In the genomic region with DNA sequence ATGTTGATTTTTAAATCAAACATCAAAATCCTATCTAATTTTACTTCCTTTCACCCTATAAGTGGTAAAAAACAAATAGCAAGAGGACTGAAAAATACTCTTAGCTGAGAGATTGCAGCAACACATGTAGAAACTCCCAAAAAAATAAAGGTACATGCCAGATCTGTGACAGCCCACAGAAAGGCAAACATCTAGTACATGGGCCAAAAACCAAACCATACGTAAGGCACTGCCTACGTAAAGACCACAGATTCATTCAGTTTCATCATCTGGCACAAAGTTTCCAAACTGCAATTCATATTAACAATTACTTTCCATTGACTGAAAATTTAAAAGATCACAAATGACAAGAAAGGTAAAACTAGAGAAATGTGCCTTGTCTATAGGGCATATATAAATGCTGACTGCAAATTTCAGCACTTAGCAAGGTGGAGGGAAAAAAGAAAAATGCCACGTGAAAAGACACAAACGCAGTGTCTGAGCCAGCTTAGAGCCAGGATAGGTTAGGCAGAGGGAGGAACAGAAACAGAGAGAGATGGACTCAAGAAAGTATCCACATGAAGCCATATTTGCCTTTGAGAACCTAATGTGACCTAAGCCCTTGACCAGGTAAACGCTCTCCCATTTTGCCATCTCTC, we compare ENCODE assay signal across 24 cellular contexts.
DNase-seq lines count a peak whose midpoint lies in the region; TF ChIP-seq lines count a peak whose summit lies in the region.
"Had no signal": no experiment of that assay in that cellular context is flagged by ENCODE, and none has a peak within 500 bp of the region (broad histone marks: within the 10 kb centered on the region; RNA-seq: fewer than 3 reads in every experiment).

No MANE protein-coding gene starts in this region.

- intact Hi-C loops in activated naive CD4-positive, alpha-beta T cell treated with anti-CD3 and anti-CD28 coated beads for 36 hours (cut with micrococcal nuclease) = no loop called here
- intact Hi-C loops in uterus (cut with DNase I; ENCODE audit: low total_unique reads) = no loop called here

- no peak for DNase-seq in activated naive CD4-positive, alpha-beta T cell treated with anti-CD3 and anti-CD28 coated beads for 36 hours
- DNase-seq in activated naive CD4-positive, alpha-beta T cell (lab: John Stamatoyannopoulos, UW) = no peak
- no peak for DNase-seq in glutamatergic neuron
- DNase-seq in superior temporal gyrus (ENCODE audit: extremely low spot score) = peak; percentile 43
- no peak for DNase-seq in uterus
- DNase-seq in NCI-H524 treated with DMSO at 0.1 percent for 48 hours (lab: John Stamatoyannopoulos, UW) = no peak
- DNase-seq in activated gamma-delta T cell treated with Interleukin-2 at 50 U/mL for 16 hours = no peak
- DNase-seq: ACHN; activated CD4-positive, alpha-beta T cell treated with anti-CD3 and anti-CD28 coated beads, Interleukin-2, amount 50 U/mL, for 48 hours; C1 segment of cervical spinal cord; DMS79 treated with DMSO at 0.1 percent for 48 hours; heart right ventricle; left colon; NCI-H1417 treated with DMSO at 0.1 percent for 48 hours; NCI-H2081 treated with DMSO at 0.1 percent for 48 hours; retina; WERI-Rb-1 had no signal

- no peaks in the 10 kb centered on the region for H3K9me3 ChIP-seq in uterus
- H3K9me3 ChIP-seq: heart right ventricle had no signal

- H3K27me3 ChIP-seq in uterus = no peaks in the 10 kb centered on the region
- H3K27me3 ChIP-seq: cardiac muscle cell, heart right ventricle had no signal

- TF ChIP-seq CTCF in brain (conservative IDR thresholded peaks at IDR 0.05) = no peak
- no peak for TF ChIP-seq CTCF in glutamatergic neuron (IDR thresholded peaks at IDR 0.05; ENCODE audit: partially characterized antibody, unreplicated experiment)
- TF ChIP-seq CTCF in uterus (IDR thresholded peaks at IDR 0.05) = no peak

- no peaks in the 10 kb centered on the region for H3K27me3 Mint-ChIP-seq in activated naive CD4-positive, alpha-beta T cell treated with anti-CD3 and anti-CD28 coated beads for 36 hours (ENCODE audit: low read depth)
- H3K27me3 Mint-ChIP-seq in brain = no peaks in the 10 kb centered on the region
- H3K27me3 Mint-ChIP-seq in glutamatergic neuron (ENCODE audit: unreplicated experiment) = peaks cover 6% of the 10 kb centered on the region
- H3K27me3 Mint-ChIP-seq: memory B cell had no signal

- no peaks in the 10 kb centered on the region for H3K36me3 ChIP-seq in uterus
- H3K36me3 ChIP-seq: cardiac muscle cell, heart right ventricle, WERI-Rb-1 had no signal

- H3K4me1 Mint-ChIP-seq in activated naive CD4-positive, alpha-beta T cell treated with anti-CD3 and anti-CD28 coated beads for 36 hours (ENCODE audit: low read depth) = peaks cover 36% of the 10 kb centered on the region
- H3K4me1 Mint-ChIP-seq in brain (peaks cover 82% of the 10 kb centered on the region), glutamatergic neuron (ENCODE audit: low read depth, unreplicated experiment) (peaks cover 78% of the 10 kb centered on the region)

- peaks cover 6% of the 10 kb centered on the region for H3K36me3 Mint-ChIP-seq in activated naive CD4-positive, alpha-beta T cell treated with anti-CD3 and anti-CD28 coated beads for 36 hours (ENCODE audit: low read depth)
- H3K36me3 Mint-ChIP-seq in brain (peaks cover 39% of the 10 kb centered on the region), glutamatergic neuron (ENCODE audit: unreplicated experiment) (no peaks in the 10 kb centered on the region)
- H3K36me3 Mint-ChIP-seq: stimulated activated effector memory CD8-positive, alpha-beta T cell treated with anti-CD3 and anti-CD28 coated beads, Interleukin-12 subunit alpha, Interleukin-12 subunit beta, amount 100 ng/mL, for 72 hours had no signal

- no peak for TF ChIP-seq POLR2A in uterus (IDR thresholded peaks at IDR 0.05)

- H3K4me3 Mint-ChIP-seq in activated naive CD4-positive, alpha-beta T cell treated with anti-CD3 and anti-CD28 coated beads for 36 hours = no peak overlapping the region
- H3K4me3 Mint-ChIP-seq in brain = no peak overlapping the region
- H3K4me3 Mint-ChIP-seq in glutamatergic neuron (ENCODE audit: unreplicated experiment) = no peak overlapping the region
- H3K4me3 Mint-ChIP-seq: GM23338; memory B cell; stimulated activated effector memory CD8-positive, alpha-beta T cell treated with anti-CD3 and anti-CD28 coated beads, Interleukin-12 subunit alpha, Interleukin-12 subunit beta, amount 100 ng/mL, for 72 hours had no signal

- H3K27ac Mint-ChIP-seq in activated naive CD4-positive, alpha-beta T cell treated with anti-CD3 and anti-CD28 coated beads for 36 hours = peak overlapping the region; percentile 19
- H3K27ac Mint-ChIP-seq in brain (peak overlapping the region in 4 of 5 experiments; percentile 61 to 94 (median 76)), glutamatergic neuron (ENCODE audit: unreplicated experiment) (peak overlapping the region; percentile 54)
- H3K27ac Mint-ChIP-seq: GM23338, memory B cell had no signal

- CTCF ChIA-PET in activated naive CD4-positive, alpha-beta T cell treated with anti-CD3 and anti-CD28 coated beads for 36 hours (lab: Charles Lee) = no interaction called here

- peak overlapping the region in 1 of 2 donors; percentile 74 for H3K27ac ChIP-seq in uterus
- H3K27ac ChIP-seq: cardiac muscle cell, heart right ventricle had no signal

- no peak overlapping the region for H3K4me3 ChIP-seq in uterus
- H3K4me3 ChIP-seq: cardiac muscle cell, GM23338, heart right ventricle, K562, smooth muscle cell had no signal

- no peaks in the 10 kb centered on the region for H3K9me3 Mint-ChIP-seq in activated naive CD4-positive, alpha-beta T cell treated with anti-CD3 and anti-CD28 coated beads for 36 hours
- H3K9me3 Mint-ChIP-seq in brain = no peaks in the 10 kb centered on the region
- peaks cover 8% of the 10 kb centered on the region for H3K9me3 Mint-ChIP-seq in glutamatergic neuron (ENCODE audit: unreplicated experiment)
- H3K9me3 Mint-ChIP-seq: GM23338; memory B cell; stimulated activated effector memory CD8-positive, alpha-beta T cell treated with anti-CD3 and anti-CD28 coated beads, Interleukin-12 subunit alpha, Interleukin-12 subunit beta, amount 100 ng/mL, for 72 hours had no signal

- H3K4me1 ChIP-seq in uterus = no peaks in the 10 kb centered on the region

Comparison
In these comparisons a context has a peak if more than half of its experiments do, and no peak if none do; other contexts are left out.
1. H3K27ac Mint-ChIP-seq: peak in every context shown above with its lines; median percentile 76 in brain; 54 in glutamatergic neuron; 19 in activated naive CD4-positive, alpha-beta T cell treated with anti-CD3 and anti-CD28 coated beads for 36 hours.